In genomic region chr22:30488121-30488520, GRCh38 we compare ENCODE assay signal across 30 cellular contexts. TPM values are rescaled to one million over a fixed set of nuclear protein-coding genes. Genes with fewer than 3 reads are reported as not detected.
"Had no signal": no experiment of that assay in that cellular context is flagged by ENCODE, and none has a peak within 500 bp of the region (broad histone marks: within the 10 kb centered on the region; RNA-seq: fewer than 3 reads in every experiment).

No MANE protein-coding gene starts in this region.

- H3K27me3 Mint-ChIP-seq: activated CD4-positive, alpha-beta T cell treated with anti-CD3 and anti-CD28 coated beads, Interleukin-2, amount 10 ng/mL, durations not matched to agents 24 days and 14 days had no signal

- H3K27ac ChIP-seq: breast epithelium, pancreas, prostate gland, skin epidermis, thoracic aorta had no signal

- H3K36me3 Mint-ChIP-seq: activated CD4-positive, alpha-beta memory T cell treated with anti-CD3 and anti-CD28 coated beads for 36 hours; activated naive CD4-positive, alpha-beta T cell treated with anti-CD3 and anti-CD28 coated beads, Interleukin-2, amount 50 U/mL, for 24 hours; naive B cell had no signal

- ATAC-seq: activated naive CD8-positive, alpha-beta T cell treated with anti-CD3 and anti-CD28 coated beads, Interleukin-2, amount 50 U/mL, for 24 hours; esophagus mucosa; left ventricle myocardium superior; sciatic nerve; stimulated activated effector memory CD8-positive, alpha-beta T cell treated with anti-CD3 and anti-CD28 coated beads, Interleukin-12 subunit alpha, Interleukin-12 subunit beta, amount 100 ng/mL, for 72 hours had no signal

- H3K9me3 Mint-ChIP-seq: activated CD4-positive, alpha-beta memory T cell treated with anti-CD3 and anti-CD28 coated beads for 36 hours; activated CD4-positive, alpha-beta T cell treated with anti-CD3 and anti-CD28 coated beads, Interleukin-2, amount 10 ng/mL, durations not matched to agents 24 days and 14 days; activated naive CD4-positive, alpha-beta T cell treated with anti-CD3 and anti-CD28 coated beads, Interleukin-2, amount 50 U/mL, for 24 hours; activated naive CD8-positive, alpha-beta T cell treated with anti-CD3 and anti-CD28 coated beads, Interleukin-2, amount 50 U/mL, for 24 hours; activated T-helper 2 cell treated with anti-CD3 and anti-CD28 coated beads, Interferon-gamma antibody, Interleukin-2, Interleukin-4, amounts not matched to agents 10 μg/mL and 5 μg/mL and 100 μg/mL, durations not matched to agents 14 hours and 24 hours and 36 hours; stimulated activated effector memory CD8-positive, alpha-beta T cell treated with anti-CD3 and anti-CD28 coated beads, Interleukin-12 subunit alpha, Interleukin-12 subunit beta, amount 100 ng/mL, for 72 hours; stimulated activated naive CD8-positive, alpha-beta T cell treated with anti-CD3 and anti-CD28 coated beads, Interleukin-15, Interleukin-2, amounts not matched to agents 100 ng/mL and 50 ng/mL, for 24 hours had no signal

- H3K36me3 ChIP-seq: breast epithelium, pancreas, prostate gland, thoracic aorta had no signal

- H3K4me1 Mint-ChIP-seq: activated CD4-positive, alpha-beta T cell treated with anti-CD3 and anti-CD28 coated beads, Interleukin-2, amount 10 ng/mL, durations not matched to agents 24 days and 14 days; activated naive CD8-positive, alpha-beta T cell treated with anti-CD3 and anti-CD28 coated beads, Interleukin-2, amount 50 U/mL, for 24 hours; stimulated activated effector memory CD8-positive, alpha-beta T cell treated with anti-CD3 and anti-CD28 coated beads, Interleukin-12 subunit alpha, Interleukin-12 subunit beta, amount 100 ng/mL, for 72 hours had no signal

- DNase-seq: activated CD4-positive, alpha-beta memory T cell treated with anti-CD3 and anti-CD28 coated beads for 36 hours; activated CD4-positive, alpha-beta T cell treated with anti-CD3 and anti-CD28 coated beads, Interleukin-2, amount 10 ng/mL, durations not matched to agents 24 days and 14 days; activated CD4-positive, CD25-positive, alpha-beta regulatory T cell treated with anti-CD3 and anti-CD28 coated beads, Interleukin-2, amount 50 U/mL, for 72 hours; activated naive CD8-positive, alpha-beta T cell treated with anti-CD3 and anti-CD28 coated beads, Interleukin-2, amount 50 U/mL, for 24 hours; activated T-cell treated with anti-CD3 and anti-CD28 coated beads, Interleukin-2, amount 50 U/mL, for 48 hours; amygdala; central memory CD4-positive, alpha-beta T cell; foreskin fibroblast; hippocampal formation; kidney glomerular epithelial cell; left ventricle myocardium superior; naive B cell; pancreas; retina; stimulated activated CD4-positive, alpha-beta T cell treated with anti-CD3 and anti-CD28 coated beads, Interleukin-12 subunit alpha, Interleukin-12 subunit beta, amount 100 ng/mL, for 4 hours; stimulated activated CD4-positive, alpha-beta T cell treated with anti-CD3 and anti-CD28 coated beads, Interleukin-4, amount 100 ng/mL, for 24 hours; T-helper 9 cell; trophoblast cell had no signal

- H3K4me3 ChIP-seq: breast epithelium, pancreas, prostate gland, skin epidermis, thoracic aorta had no signal

- H3K27me3 ChIP-seq: breast epithelium, pancreas had no signal

- H3K9me3 ChIP-seq: breast epithelium, pancreas, prostate gland, thoracic aorta had no signal

- H3K4me3 Mint-ChIP-seq: activated CD4-positive, alpha-beta memory T cell treated with anti-CD3 and anti-CD28 coated beads for 36 hours; activated CD4-positive, alpha-beta T cell treated with anti-CD3 and anti-CD28 coated beads, Interleukin-2, amount 10 ng/mL, durations not matched to agents 24 days and 14 days; activated naive CD4-positive, alpha-beta T cell treated with anti-CD3 and anti-CD28 coated beads, Interleukin-2, amount 50 U/mL, for 24 hours; activated naive CD8-positive, alpha-beta T cell treated with anti-CD3 and anti-CD28 coated beads, Interleukin-2, amount 50 U/mL, for 24 hours; naive B cell; stimulated activated effector memory CD8-positive, alpha-beta T cell treated with anti-CD3 and anti-CD28 coated beads, Interleukin-12 subunit alpha, Interleukin-12 subunit beta, amount 100 ng/mL, for 72 hours; stimulated activated naive CD8-positive, alpha-beta T cell treated with anti-CD3 and anti-CD28 coated beads, Interleukin-15, Interleukin-2, amounts not matched to agents 100 ng/mL and 50 ng/mL, for 24 hours had no signal

- H3K4me1 ChIP-seq: breast epithelium, pancreas, prostate gland had no signal

- H3K27ac Mint-ChIP-seq: activated CD4-positive, alpha-beta memory T cell treated with anti-CD3 and anti-CD28 coated beads for 36 hours; activated CD4-positive, alpha-beta T cell treated with anti-CD3 and anti-CD28 coated beads, Interleukin-2, amount 10 ng/mL, durations not matched to agents 24 days and 14 days; activated naive CD4-positive, alpha-beta T cell treated with anti-CD3 and anti-CD28 coated beads, Interleukin-2, amount 50 U/mL, for 24 hours; activated naive CD8-positive, alpha-beta T cell treated with anti-CD3 and anti-CD28 coated beads, Interleukin-2, amount 50 U/mL, for 24 hours; activated T-helper 2 cell treated with anti-CD3 and anti-CD28 coated beads, Interferon-gamma antibody, Interleukin-2, Interleukin-4, amounts not matched to agents 10 μg/mL and 5 μg/mL and 100 μg/mL, durations not matched to agents 14 hours and 24 hours and 36 hours; naive B cell; stimulated activated effector memory CD8-positive, alpha-beta T cell treated with anti-CD3 and anti-CD28 coated beads, Interleukin-12 subunit alpha, Interleukin-12 subunit beta, amount 100 ng/mL, for 72 hours; stimulated activated naive CD8-positive, alpha-beta T cell treated with anti-CD3 and anti-CD28 coated beads, Interleukin-15, Interleukin-2, amounts not matched to agents 100 ng/mL and 50 ng/mL, for 24 hours had no signal

RNA-seq across cellular contexts. Expression of gene SEC14L3, which starts 16.3 kb away (rescaled TPM):
- total RNA-seq: activated CD4-positive, alpha-beta memory T cell treated with anti-CD3 and anti-CD28 coated beads for 36 hours; activated CD4-positive, alpha-beta T cell treated with anti-CD3 and anti-CD28 coated beads, Interleukin-2, amount 10 ng/mL, durations not matched to agents 24 days and 14 days; activated T-helper 2 cell treated with anti-CD3 and anti-CD28 coated beads, Interferon-gamma antibody, Interleukin-2, Interleukin-4, amounts not matched to agents 10 μg/mL and 5 μg/mL and 100 μg/mL, durations not matched to agents 14 hours and 24 hours and 36 hours; breast epithelium; esophagus mucosa; left ventricle myocardium superior; lung microvascular endothelial cell; pancreas; prostate gland; sciatic nerve; subcutaneous adipose tissue; thoracic aorta had no signal

RNA-seq across cellular contexts. Expression of gene SEC14L4, which starts 17.4 kb away (rescaled TPM):
- total RNA-seq: activated CD4-positive, alpha-beta memory T cell treated with anti-CD3 and anti-CD28 coated beads for 36 hours; activated CD4-positive, alpha-beta T cell treated with anti-CD3 and anti-CD28 coated beads, Interleukin-2, amount 10 ng/mL, durations not matched to agents 24 days and 14 days; activated T-helper 2 cell treated with anti-CD3 and anti-CD28 coated beads, Interferon-gamma antibody, Interleukin-2, Interleukin-4, amounts not matched to agents 10 μg/mL and 5 μg/mL and 100 μg/mL, durations not matched to agents 14 hours and 24 hours and 36 hours; esophagus mucosa; left ventricle myocardium superior; lung microvascular endothelial cell; subcutaneous adipose tissue; thoracic aorta had no signal

RNA-seq across cellular contexts. Expression of gene SEC14L6, which starts 58.4 kb away (rescaled TPM):
- total RNA-seq: activated CD4-positive, alpha-beta T cell treated with anti-CD3 and anti-CD28 coated beads, Interleukin-2, amount 10 ng/mL, durations not matched to agents 24 days and 14 days; activated T-helper 2 cell treated with anti-CD3 and anti-CD28 coated beads, Interferon-gamma antibody, Interleukin-2, Interleukin-4, amounts not matched to agents 10 μg/mL and 5 μg/mL and 100 μg/mL, durations not matched to agents 14 hours and 24 hours and 36 hours; esophagus mucosa; left ventricle myocardium superior; lung microvascular endothelial cell had no signal
